ENCODE assay signal across 8 cellular contexts in the genomic region with DNA sequence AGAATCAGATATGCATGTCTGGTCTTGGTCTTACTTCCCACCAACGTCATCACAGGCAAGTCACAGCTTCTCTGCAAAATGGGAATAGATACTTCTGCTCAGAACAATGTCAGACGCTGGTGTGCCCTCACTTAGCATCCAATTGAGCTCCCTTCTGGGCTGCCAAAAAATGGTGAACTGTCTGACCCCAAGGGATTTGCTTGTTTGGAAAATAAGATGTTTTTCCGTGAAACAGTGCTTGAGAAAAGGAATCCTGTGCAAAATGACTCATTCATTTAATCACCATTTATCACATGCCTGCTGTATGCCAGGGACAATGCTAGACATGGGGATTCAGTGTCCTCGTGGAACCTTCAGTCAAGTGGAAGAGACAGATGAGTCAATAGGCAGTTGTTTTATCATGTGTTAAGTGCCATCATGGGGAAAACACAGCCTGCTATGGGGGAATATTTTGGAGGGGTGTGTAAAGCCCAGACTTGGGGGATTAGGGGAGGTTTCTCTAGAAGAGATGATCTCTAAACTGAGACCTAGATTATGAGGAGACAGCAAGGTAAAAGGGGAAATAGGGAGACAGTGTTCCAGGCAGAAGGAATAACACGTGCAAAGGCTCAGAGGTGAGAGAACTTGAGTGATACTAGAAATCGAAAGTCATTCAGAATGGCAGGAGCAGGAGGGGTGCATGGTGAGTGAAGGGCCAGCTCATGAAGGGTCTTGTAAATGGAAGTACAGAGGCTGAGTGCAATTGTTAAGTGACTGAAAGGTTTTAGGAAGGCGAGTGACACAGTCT.
DNase-seq lines count a peak whose midpoint lies in the region; ATAC-seq lines count a peak whose summit lies in the region.
"Had no signal": no experiment of that assay in that cellular context is flagged by ENCODE, and none has a peak within 500 bp of the region (broad histone marks: within the 10 kb centered on the region; RNA-seq: fewer than 3 reads in every experiment).

No MANE protein-coding gene starts in this region.

- ATAC-seq in HG03066 (IDR thresholded peaks at IDR 0.05; ENCODE audit: low read depth, unreplicated experiment), result peak; percentile 9
- no peak for ATAC-seq in HG02678 (IDR thresholded peaks at IDR 0.05; ENCODE audit: unreplicated experiment)

- H3K27ac ChIP-seq in cingulate gyrus (ENCODE audit: low read depth, low read length) (peak overlapping the region; percentile 62), rectal smooth muscle tissue (ENCODE audit: low read depth, low read length) (peak overlapping the region; percentile 66)

- H3K4me1 ChIP-seq in rectal smooth muscle tissue (ENCODE audit: control insufficient read depth, insufficient read depth, low read length), result peaks cover 10% of the 10 kb centered on the region

- no peaks in the 10 kb centered on the region for H3K36me3 ChIP-seq in rectal smooth muscle tissue (ENCODE audit: control insufficient read depth, insufficient read depth, low read length)

- DNase-seq in GM03348 (ENCODE audit: low spot score) (peak; percentile 53), NCI-H226 (no peak), hippocampal formation (lab: John Stamatoyannopoulos, UW) (no peak)
- DNase-seq: NCI-H187 treated with DMSO at 0.1 percent for 48 hours had no signal

- no peaks in the 10 kb centered on the region for H3K27me3 ChIP-seq in rectal smooth muscle tissue (ENCODE audit: control insufficient read depth, insufficient read depth, low read length)

- H3K9ac ChIP-seq in rectal smooth muscle tissue (ENCODE audit: low read length), result no peak overlapping the region

- H3K4me3 ChIP-seq in rectal smooth muscle tissue (ENCODE audit: low read length), result no peak overlapping the region
